ENCODE assay signal across 9 cellular contexts in genomic region chr14:37116933-37117844, GRCh38. TPM values are rescaled to one million over a fixed set of nuclear protein-coding genes. Genes with fewer than 3 reads are reported as not detected.
A peak's percentile ranks its signal among the peaks of the same experiment; 100 is the strongest.
DNase-seq lines count a peak whose midpoint lies in the region; ATAC-seq, FAIRE-seq and TF ChIP-seq lines count a peak whose summit lies in the region.
"Had no signal": no experiment of that assay in that cellular context is flagged by ENCODE, and none has a peak within 500 bp of the region (broad histone marks: within the 10 kb centered on the region; RNA-seq: fewer than 3 reads in every experiment).

No MANE protein-coding gene starts in this region.

- DNase-seq in GM03348 (ENCODE audit: low spot score) (peak; percentile 52), NCI-H1105 treated with DMSO at 0.1 percent for 48 hours (lab: John Stamatoyannopoulos, UW) (peak; percentile 17), bronchial epithelial cell (ENCODE audit: low read depth) (peak; percentile 92), nephron progenitor cell (no peak), hippocampal formation (lab: John Stamatoyannopoulos, UW) (no peak), AML-193 (lab: John Stamatoyannopoulos, UW) (no peak)
- no peak for DNase-seq in effector memory CD4-positive, alpha-beta T cell
- DNase-seq: SHP77 treated with DMSO at 0.1 percent for 48 hours had no signal

- ATAC-seq in HG03565 (IDR thresholded peaks at IDR 0.05; ENCODE audit: unreplicated experiment) = no peak

- FAIRE-seq in bronchial epithelial cell (lab: Jason Lieb, UNC) = no peak

- no peaks in the 10 kb centered on the region for H3K27me3 Mint-ChIP-seq in nephron progenitor cell (ENCODE audit: low read depth, poor library complexity)

- peaks cover 13% of the 10 kb centered on the region for H3K9me3 Mint-ChIP-seq in nephron progenitor cell

- H3K36me3 Mint-ChIP-seq in nephron progenitor cell (ENCODE audit: low read depth) = peaks cover 18% of the 10 kb centered on the region

- H3K36me3 ChIP-seq in bronchial epithelial cell (ENCODE audit: control insufficient read depth, insufficient read depth, low read length) = no peaks in the 10 kb centered on the region
- no peaks in the 10 kb centered on the region for H3K36me3 ChIP-seq in effector memory CD4-positive, alpha-beta T cell (ENCODE audit: control insufficient read depth, insufficient read depth, low read length)

- no peak overlapping the region for H3K4me3 Mint-ChIP-seq in nephron progenitor cell

- no peaks in the 10 kb centered on the region for H3K4me1 ChIP-seq in effector memory CD4-positive, alpha-beta T cell (ENCODE audit: control insufficient read depth, insufficient read depth, low read length, poor library complexity, severe bottlenecking)

- H3K27ac Mint-ChIP-seq in nephron progenitor cell = peak overlapping the region; percentile 22

- H3K27me3 ChIP-seq in bronchial epithelial cell (ENCODE audit: control insufficient read depth, insufficient read depth, low read length) = no peaks in the 10 kb centered on the region
- no peaks in the 10 kb centered on the region for H3K27me3 ChIP-seq in effector memory CD4-positive, alpha-beta T cell (replicated peaks; ENCODE audit: control insufficient read depth, insufficient read depth, low read length, poor library complexity, severe bottlenecking)

- H3K27ac ChIP-seq in effector memory CD4-positive, alpha-beta T cell (ENCODE audit: insufficient read depth, low read length, poor library complexity, severe bottlenecking) = no peak overlapping the region

- H3K4me1 Mint-ChIP-seq in nephron progenitor cell = peaks cover 34% of the 10 kb centered on the region

- no peaks in the 10 kb centered on the region for H3K9me3 ChIP-seq in effector memory CD4-positive, alpha-beta T cell (ENCODE audit: control insufficient read depth, low read length)

- H3K4me3 ChIP-seq in bronchial epithelial cell (ENCODE audit: low read depth, low read length) = no peak overlapping the region
- no peak overlapping the region for H3K4me3 ChIP-seq in effector memory CD4-positive, alpha-beta T cell (ENCODE audit: insufficient read depth, low read depth, low read length, poor library complexity, severe bottlenecking)

- TF ChIP-seq CTCF in bronchial epithelial cell (IDR thresholded peaks at IDR 0.05; ENCODE audit: insufficient read depth, low read length, severe bottlenecking) = peak; percentile 47
- TF ChIP-seq CTCF in nephron progenitor cell (IDR thresholded peaks at IDR 0.05) = peak; percentile 43

RNA-seq across cellular contexts. Expression of gene SLC25A21, which starts 55.2 kb away (rescaled TPM):
- 0.53 and 0.64 TPM in 2 replicates for total RNA-seq in bronchial epithelial cell

Comparison
In these comparisons a context has a peak if more than half of its experiments do, and no peak if none do; other contexts are left out.
1. DNase-seq: peak in GM03348 (single experiment), NCI-H1105 treated with DMSO at 0.1 percent for 48 hours (single experiment) and bronchial epithelial cell (single experiment); none in nephron progenitor cell (single experiment), hippocampal formation (0 of 2), effector memory CD4-positive, alpha-beta T cell (0 of 3) and AML-193 (0 of 2).